ENCODE assay signal across 9 cellular contexts in genomic region chr16:15811778-15812750, GRCh38. TPM values are rescaled to one million over a fixed set of nuclear protein-coding genes. Genes with fewer than 3 reads are reported as not detected.
DNase-seq lines count a peak whose midpoint lies in the region; ATAC-seq and TF ChIP-seq lines count a peak whose summit lies in the region.
"Had no signal": no experiment of that assay in that cellular context is flagged by ENCODE, and none has a peak within 500 bp of the region (broad histone marks: within the 10 kb centered on the region; RNA-seq: fewer than 3 reads in every experiment).

No MANE protein-coding gene starts in this region.

- H3K27me3 Mint-ChIP-seq in GM23338 (ENCODE audit: insufficient read depth, low read depth, poor library complexity), result peaks cover 10% of the 10 kb centered on the region

- H3K36me3 ChIP-seq in GM23338 (ENCODE audit: insufficient read depth), result 0 out of 2 replicates have a peak, but pooled peaks cover 5% of the 10 kb centered on the region

- no peaks in the 10 kb centered on the region; the same call in 1 of the 2 replicates for H3K4me1 ChIP-seq in GM23338 (ENCODE audit: insufficient read depth)

- DNase-seq in GM23338 (ENCODE audit: low spot score) (peak; percentile 6), OCI-M1 (lab: John Stamatoyannopoulos, UW) (peak; percentile 36), fibroblast of the aortic adventitia (ENCODE audit: low read depth) (peak; percentile 95), skeletal muscle cell (ENCODE audit: low read depth) (peak; percentile 36), cerebellar nuclear complex (lab: John Stamatoyannopoulos, UW) (no peak), NCI-H446 (lab: John Stamatoyannopoulos, UW) (no peak)
- DNase-seq: NCI-H2029 treated with DMSO at 0.1 percent for 48 hours had no signal

- peaks cover 4% of the 10 kb centered on the region; the same call in 2 of the 3 replicates for H3K4me1 Mint-ChIP-seq in GM23338

- TF ChIP-seq CTCF in GM23338 (conservative IDR thresholded peaks at IDR 0.05; ENCODE audit: low read depth in 2 of 2) (no peak), fibroblast of the aortic adventitia (IDR thresholded peaks at IDR 0.05; ENCODE audit: insufficient read depth, low read length) (peak; percentile 27)

- no peaks in the 10 kb centered on the region; the same call in 1 of the 2 replicates for H3K9me2 ChIP-seq in GM23338 (ENCODE audit: insufficient read depth)

- no peak overlapping the region for H3K4me3 Mint-ChIP-seq in GM23338

- H3K27ac ChIP-seq in GM23338 (ENCODE audit: low read depth), result no peak overlapping the region

- no peak overlapping the region for H3K4me2 ChIP-seq in GM23338

- no peak overlapping the region for H3K4me3 ChIP-seq in GM23338
- no peak overlapping the region for H3K4me3 ChIP-seq in fibroblast of the aortic adventitia (ENCODE audit: low read depth, low read length)
- no peak overlapping the region for H3K4me3 ChIP-seq in skeletal muscle cell (ENCODE audit: low read depth, low read length)

- H3K36me3 Mint-ChIP-seq in GM23338 (ENCODE audit: low read depth), result 0 out of 3 replicates have a peak, but pooled peaks cover 2% of the 10 kb centered on the region

- H3K27me3 ChIP-seq in GM23338 (ENCODE audit: insufficient read depth), result no peaks in the 10 kb centered on the region

- 0 out of 2 replicates have a peak overlapping the region, but pooled peaks have one; percentile 47 for H2AFZ ChIP-seq in GM23338

- H3F3A ChIP-seq in GM23338 (replicated peaks; ENCODE audit: low read depth), result no peaks in the 10 kb centered on the region

- no peaks in the 10 kb centered on the region for H3K79me2 ChIP-seq in GM23338 (replicated peaks; ENCODE audit: insufficient read depth)

- no peaks in the 10 kb centered on the region for H4K20me1 ChIP-seq in GM23338 (replicated peaks; ENCODE audit: insufficient read depth)

- H3K9me3 Mint-ChIP-seq in GM23338, result peaks cover 13% of the 10 kb centered on the region

- H3K27ac Mint-ChIP-seq in GM23338, result no peak overlapping the region

- ATAC-seq in GM23338, result no peak
- ATAC-seq in HG03571 (IDR thresholded peaks at IDR 0.05; ENCODE audit: unreplicated experiment), result no peak
- no peak for ATAC-seq in HG03354 (IDR thresholded peaks at IDR 0.05; ENCODE audit: poor library complexity, severe bottlenecking, unreplicated experiment)

TF ChIP-seq in GM23338, 12 proteins besides CTCF, POLR2A, EP300 and RAD21 (continues in another document):
- TF ChIP-seq JUNB (IDR thresholded peaks at IDR 0.05; ENCODE audit: unreplicated experiment) (no peak), EZH2phosphoT487 (IDR thresholded peaks at IDR 0.05; ENCODE audit: unreplicated experiment) (no peak), CREB1 (CRISPR knock-in tag; IDR thresholded peaks at IDR 0.05; ENCODE audit: low read depth) (no peak), ZNF331 (CRISPR knock-in tag; IDR thresholded peaks at IDR 0.05; ENCODE audit: low read depth) (no peak), STAT1 (IDR thresholded peaks at IDR 0.05; ENCODE audit: unreplicated experiment) (no peak), NANOG (IDR thresholded peaks at IDR 0.05; ENCODE audit: borderline replicate concordance) (no peak), ETS1 (IDR thresholded peaks at IDR 0.05) (no peak), EZH2 (IDR thresholded peaks at IDR 0.05; ENCODE audit: low read depth, unreplicated experiment) (no peak), POLR2AphosphoS5 (IDR thresholded peaks at IDR 0.05; ENCODE audit: low read depth) (no peak), REST (IDR thresholded peaks at IDR 0.05; ENCODE audit: unreplicated experiment) (no peak), ZNF114 (CRISPR knock-in tag; IDR thresholded peaks at IDR 0.05) (no peak)

RNA-seq across cellular contexts. Expression of gene MYH11, which starts 44.8 kb away (rescaled TPM):
- 1.0 and 5.9 TPM in 2 replicates for total RNA-seq in GM23338 (2014; rRNA removed; shearing (Covaris generic))
- 0.71 and 1.6 TPM in 2 replicates for polyA plus RNA-seq in GM23338 (2016; fragmentation: Nextera tagmentation; extraction: Ambion mirVana)
- total RNA-seq in fibroblast of the aortic adventitia (ENCODE audit: low replicate concordance), result 0.57 TPM in 1 of 2 replicates, not detected in the other

Comparison
In these comparisons a context has a peak if more than half of its experiments do, and no peak if none do; other contexts are left out.
1. DNase-seq: peak in GM23338 (single experiment), OCI-M1 (single experiment), fibroblast of the aortic adventitia (single experiment) and skeletal muscle cell (single experiment); none in cerebellar nuclear complex (0 of 2) and NCI-H446 (0 of 2).